Comparison of ENCODE assay signal across 11 cellular contexts in genomic region chr22:38213319-38214247, GRCh38. TPM values are rescaled to one million over a fixed set of nuclear protein-coding genes. Genes with fewer than 3 reads are reported as not detected.
DNase-seq lines count a peak whose midpoint lies in the region; ATAC-seq and TF ChIP-seq lines count a peak whose summit lies in the region.
"Had no signal": no experiment of that assay in that cellular context is flagged by ENCODE, and none has a peak within 500 bp of the region (broad histone marks: within the 10 kb centered on the region; RNA-seq: fewer than 3 reads in every experiment).

No MANE protein-coding gene starts in this region.

- POLR2A ChIA-PET in activated CD8-positive, alpha-beta T cell treated with anti-CD3 and anti-CD28 coated beads for 36 hours (lab: Charles Lee), result interaction anchor here (1.6 kb wide), 1 partner anchor 12 kb away, joined by 4 read pairs; the partner anchor contains the start of gene MAFF
- POLR2A ChIA-PET in activated CD8-positive, alpha-beta T cell treated with anti-CD3 and anti-CD28 coated beads, Interleukin-2, amount 10 ng/mL, durations not matched to agents 7 days and 5 days (lab: Charles Lee), result no interaction called here

- intact Hi-C loops in activated CD8-positive, alpha-beta T cell treated with anti-CD3 and anti-CD28 coated beads for 36 hours (cut with micrococcal nuclease), result no loop called here
- intact Hi-C loops in left colon (cut with DNase I, micrococcal nuclease), result no loop called here

- H3K27ac ChIP-seq in thoracic aorta, result peak overlapping the region; percentile 17 to 45

- no peak for TF ChIP-seq CTCF in activated CD8-positive, alpha-beta T cell treated with anti-CD3 and anti-CD28 coated beads for 36 hours (IDR thresholded peaks at IDR 0.05)
- no peak for TF ChIP-seq CTCF in thoracic aorta (IDR thresholded peaks at IDR 0.05)

- H3K27me3 ChIP-seq in thoracic aorta (replicated peaks; ENCODE audit: insufficient read depth), result no peaks in the 10 kb centered on the region
- H3K27me3 ChIP-seq: transverse colon had no signal

- no peak for DNase-seq in activated CD8-positive, alpha-beta T cell treated with anti-CD3 and anti-CD28 coated beads for 36 hours
- no peak for DNase-seq in activated CD8-positive, alpha-beta T cell treated with anti-CD3 and anti-CD28 coated beads, Interleukin-2, amount 10 ng/mL, durations not matched to agents 7 days and 5 days
- DNase-seq in SKM-1 treated with dmso at 0.1 percent for 144 hours (lab: John Stamatoyannopoulos, UW; ENCODE audit: unreplicated experiment) (peak; percentile 58), left colon (no peak), thoracic aorta (ENCODE audit: low spot score) (no peak), ureter (ENCODE audit: low spot score) (no peak)
- DNase-seq: NCI-H748 treated with DMSO at 0.1 percent for 48 hours, transverse colon had no signal

- CTCF ChIA-PET in activated CD8-positive, alpha-beta T cell treated with anti-CD3 and anti-CD28 coated beads for 36 hours (lab: Charles Lee), result interaction anchor here (1.1 kb wide), 1 partner anchor 141 kb away, joined by 3 read pairs; no protein-coding TSS in a partner anchor
- CTCF ChIA-PET in activated CD8-positive, alpha-beta T cell treated with anti-CD3 and anti-CD28 coated beads, Interleukin-2, amount 10 ng/mL, durations not matched to agents 7 days and 5 days (lab: Charles Lee), result interaction anchor here (0.8 to 1.2 kb wide), 4 partner anchors 11 to 95 kb away, joined by 3 to 4 read pairs (median 3); no protein-coding TSS in a partner anchor

- ATAC-seq in activated CD8-positive, alpha-beta T cell treated with anti-CD3 and anti-CD28 coated beads for 36 hours, result no peak
- no peak for ATAC-seq in activated CD8-positive, alpha-beta T cell treated with anti-CD3 and anti-CD28 coated beads, Interleukin-2, amount 10 ng/mL, durations not matched to agents 7 days and 5 days
- ATAC-seq in left colon, result peak; percentile 7
- ATAC-seq in thoracic aorta (ENCODE audit: insufficient number of reproducible peaks, low FRiP score, low read depth), result no peak
- ATAC-seq in HG02759 (IDR thresholded peaks at IDR 0.05; ENCODE audit: unreplicated experiment), result no peak
- no peak for ATAC-seq in GM19328 (IDR thresholded peaks at IDR 0.05; ENCODE audit: unreplicated experiment)

- H3K9me3 ChIP-seq in thoracic aorta, result no peaks in the 10 kb centered on the region
- H3K9me3 ChIP-seq: transverse colon had no signal

- H3K4me3 ChIP-seq in thoracic aorta, result peak overlapping the region; percentile 49

- no peaks in the 10 kb centered on the region for H3K9me3 Mint-ChIP-seq in activated CD8-positive, alpha-beta T cell treated with anti-CD3 and anti-CD28 coated beads for 36 hours
- H3K9me3 Mint-ChIP-seq in activated CD8-positive, alpha-beta T cell treated with anti-CD3 and anti-CD28 coated beads, Interleukin-2, amount 10 ng/mL, durations not matched to agents 7 days and 5 days (ENCODE audit: insufficient read depth), result no peaks in the 10 kb centered on the region
- H3K9me3 Mint-ChIP-seq: activated T-helper 2 cell treated with anti-CD3 and anti-CD28 coated beads, Interferon-gamma antibody, Interleukin-2, Interleukin-4, amounts not matched to agents 10 μg/mL and 5 μg/mL and 100 μg/mL, durations not matched to agents 14 hours and 24 hours and 36 hours had no signal

- no peak overlapping the region for H3K4me3 Mint-ChIP-seq in activated CD8-positive, alpha-beta T cell treated with anti-CD3 and anti-CD28 coated beads for 36 hours
- H3K4me3 Mint-ChIP-seq in activated CD8-positive, alpha-beta T cell treated with anti-CD3 and anti-CD28 coated beads, Interleukin-2, amount 10 ng/mL, durations not matched to agents 7 days and 5 days, result no peak overlapping the region

- peaks cover 20% of the 10 kb centered on the region for H3K36me3 Mint-ChIP-seq in activated CD8-positive, alpha-beta T cell treated with anti-CD3 and anti-CD28 coated beads for 36 hours (ENCODE audit: low read depth)
- H3K36me3 Mint-ChIP-seq in activated CD8-positive, alpha-beta T cell treated with anti-CD3 and anti-CD28 coated beads, Interleukin-2, amount 10 ng/mL, durations not matched to agents 7 days and 5 days (ENCODE audit: low read depth), result peaks cover 8% of the 10 kb centered on the region

- H3K4me1 ChIP-seq in thoracic aorta (ENCODE audit: control insufficient read depth in 1 of 2, low read depth in 2 of 2), result peaks cover 13 to 25% of the 10 kb centered on the region in 2 donors

- H3K36me3 ChIP-seq in thoracic aorta, result peaks cover 4% of the 10 kb centered on the region
- H3K36me3 ChIP-seq: transverse colon had no signal

- H3K4me1 Mint-ChIP-seq in activated CD8-positive, alpha-beta T cell treated with anti-CD3 and anti-CD28 coated beads for 36 hours (ENCODE audit: low read depth), result peaks cover 26% of the 10 kb centered on the region
- peaks cover 33% of the 10 kb centered on the region for H3K4me1 Mint-ChIP-seq in activated CD8-positive, alpha-beta T cell treated with anti-CD3 and anti-CD28 coated beads, Interleukin-2, amount 10 ng/mL, durations not matched to agents 7 days and 5 days (ENCODE audit: low read depth)

- H3K27ac Mint-ChIP-seq in activated CD8-positive, alpha-beta T cell treated with anti-CD3 and anti-CD28 coated beads for 36 hours, result peak overlapping the region; percentile 1
- no peak overlapping the region for H3K27ac Mint-ChIP-seq in activated CD8-positive, alpha-beta T cell treated with anti-CD3 and anti-CD28 coated beads, Interleukin-2, amount 10 ng/mL, durations not matched to agents 7 days and 5 days
- H3K27ac Mint-ChIP-seq: activated T-helper 2 cell treated with anti-CD3 and anti-CD28 coated beads, Interferon-gamma antibody, Interleukin-2, Interleukin-4, amounts not matched to agents 10 μg/mL and 5 μg/mL and 100 μg/mL, durations not matched to agents 14 hours and 24 hours and 36 hours had no signal

- H3K27me3 Mint-ChIP-seq in activated CD8-positive, alpha-beta T cell treated with anti-CD3 and anti-CD28 coated beads for 36 hours, result no peaks in the 10 kb centered on the region
- no peaks in the 10 kb centered on the region for H3K27me3 Mint-ChIP-seq in activated CD8-positive, alpha-beta T cell treated with anti-CD3 and anti-CD28 coated beads, Interleukin-2, amount 10 ng/mL, durations not matched to agents 7 days and 5 days (ENCODE audit: low read depth)

RNA-seq across cellular contexts. Expression of gene MAFF, which starts 11.8 kb away (rescaled TPM):
- 10 to 100 TPM; 12.5 to 13.7 TPM for total RNA-seq in activated CD8-positive, alpha-beta T cell treated with anti-CD3 and anti-CD28 coated beads for 36 hours
- total RNA-seq in activated CD8-positive, alpha-beta T cell treated with anti-CD3 and anti-CD28 coated beads, Interleukin-2, amount 10 ng/mL, durations not matched to agents 7 days and 5 days, result 1 to 10 TPM; 6.8 to 9.1 TPM
- total RNA-seq in left colon (10 to 100 TPM; 18.0 to 22.2 TPM), thoracic aorta (100 to 1,000 TPM in 1 of 2 donors, 10 to 100 TPM in 1; 97.6 to 111 TPM), ureter (27.0 TPM)

RNA-seq across cellular contexts. Expression of gene PLA2G6, which starts 32.0 kb away (rescaled TPM):
- total RNA-seq in activated CD8-positive, alpha-beta T cell treated with anti-CD3 and anti-CD28 coated beads for 36 hours, result 10 to 100 TPM; 52.4 to 53.6 TPM
- 10 to 100 TPM; 39.8 to 43.1 TPM for total RNA-seq in activated CD8-positive, alpha-beta T cell treated with anti-CD3 and anti-CD28 coated beads, Interleukin-2, amount 10 ng/mL, durations not matched to agents 7 days and 5 days
- 10 to 100 TPM; 21.2 to 24.9 TPM for total RNA-seq in left colon
- 10 to 100 TPM; 27.4 to 50.4 TPM for total RNA-seq in thoracic aorta
- 56.4 TPM for total RNA-seq in ureter

RNA-seq across cellular contexts. Expression of gene TMEM184B, which starts 59.2 kb away (rescaled TPM):
- 10 to 100 TPM; 15.7 to 16.8 TPM for total RNA-seq in activated CD8-positive, alpha-beta T cell treated with anti-CD3 and anti-CD28 coated beads for 36 hours
- total RNA-seq in activated CD8-positive, alpha-beta T cell treated with anti-CD3 and anti-CD28 coated beads, Interleukin-2, amount 10 ng/mL, durations not matched to agents 7 days and 5 days, result 10 to 100 TPM; 30.8 to 31.4 TPM
- 10 to 100 TPM; 41.9 to 48.0 TPM for total RNA-seq in left colon
- total RNA-seq in thoracic aorta, result 100 to 1,000 TPM; 134 to 254 TPM
- total RNA-seq in ureter, result 77.7 TPM
